In genomic region chr22:45740236-45740635, GRCh38 we compare ENCODE assay signal across 28 cellular contexts.
DNase-seq lines count a peak whose midpoint lies in the region; ATAC-seq and TF ChIP-seq lines count a peak whose summit lies in the region.
"Had no signal": no experiment of that assay in that cellular context is flagged by ENCODE, and none has a peak within 500 bp of the region (broad histone marks: within the 10 kb centered on the region; RNA-seq: fewer than 3 reads in every experiment).

No MANE protein-coding gene starts in this region.

- peaks cover 82% of the 10 kb centered on the region for H3K36me3 Mint-ChIP-seq in HFFc6 (ENCODE audit: low read depth)

- H3K27ac Mint-ChIP-seq in HFFc6: 0 out of 2 replicates have a peak overlapping the region, but pooled peaks have one; percentile 4
- H3K27ac Mint-ChIP-seq: CD4-positive, alpha-beta T cell had no signal

- no peaks in the 10 kb centered on the region for H3K27me3 Mint-ChIP-seq in HFFc6 (ENCODE audit: insufficient read depth)
- H3K27me3 Mint-ChIP-seq: CD4-positive, alpha-beta T cell had no signal

- no peaks in the 10 kb centered on the region for H3K9me3 Mint-ChIP-seq in HFFc6
- H3K9me3 Mint-ChIP-seq: CD4-positive, alpha-beta T cell had no signal

- H3K36me3 ChIP-seq in tibial artery: peaks cover 39 to 45% (median 42%) of the 10 kb centered on the region in 3 donors

- intact Hi-C loops in tibial artery (cut with DNase I; ENCODE audit: low total_unique reads): no loop called here

- TF ChIP-seq CTCF in HFFc6 (IDR thresholded peaks at IDR 0.05) (no peak), tibial artery (IDR thresholded peaks at IDR 0.05) (no peak)

- peaks cover 0 to 27% (median 15%) of the 10 kb centered on the region in 4 donors for H3K4me1 ChIP-seq in tibial artery
- H3K4me1 ChIP-seq: SJCRH30 had no signal

- H3K4me1 Mint-ChIP-seq in HFFc6 (ENCODE audit: low read depth): peaks cover 74% of the 10 kb centered on the region

- H3K27me3 ChIP-seq in tibial artery: no peaks in the 10 kb centered on the region
- H3K27me3 ChIP-seq: BLaER1 treated with 17β-estradiol and CSF1 and Interleukin-3, amounts not matched to agents 10 nM and 100 nM; SJCRH30 had no signal

- no peak overlapping the region for H3K4me3 Mint-ChIP-seq in HFFc6
- H3K4me3 Mint-ChIP-seq: CD4-positive, alpha-beta T cell had no signal

- H3K4me3 ChIP-seq in tibial artery: no peak overlapping the region
- H3K4me3 ChIP-seq: A549; BLaER1 treated with 17β-estradiol and CSF1 and Interleukin-3, amounts not matched to agents 10 nM and 100 nM; HAP-1; SJCRH30 had no signal

- H3K27ac ChIP-seq in tibial artery: no peak overlapping the region
- H3K27ac ChIP-seq: BLaER1 treated with 17β-estradiol and CSF1 and Interleukin-3, amounts not matched to agents 10 nM and 100 nM; SJCRH30 had no signal

- ATAC-seq in GM18861 (IDR thresholded peaks at IDR 0.05; ENCODE audit: unreplicated experiment): no peak
- ATAC-seq: A549, PC-3, Right ventricle myocardium inferior, SK-N-SH treated with all-trans-retinoic acid at 6 μM for 48 hours had no signal

- DNase-seq in EL (peak; percentile 27), HFFc6 (no peak), amniotic epithelial cell (ENCODE audit: low read depth) (peak; percentile 75), iris pigment epithelial cell (ENCODE audit: low read depth) (peak; percentile 77), NCI-H146 treated with DMSO at 0.1 percent for 48 hours (lab: John Stamatoyannopoulos, UW; ENCODE audit: unreplicated experiment) (no peak), DMS114 treated with DMSO at 0.1 percent for 48 hours (lab: John Stamatoyannopoulos, UW; ENCODE audit: unreplicated experiment) (no peak), tibial artery (no peak)
- DNase-seq: AML-193; CD4-positive, alpha-beta T cell; GF-D8; GOT3; KBM-7; MM.1S; NCI-H1105; NCI-H1436 treated with DMSO at 0.1 percent for 48 hours; NCI-H1930; NCI-H2107; NCI-H524; NCI-H774; NK-92 treated with Interleukin-12 subunit alpha and Interleukin-12 subunit beta, amount 100 ng/mL, for 24 hours; PC-3; SJCRH30 had no signal

- H3K9me3 ChIP-seq in tibial artery: no peaks in the 10 kb centered on the region
- H3K9me3 ChIP-seq: HAP-1, SJCRH30 had no signal

Comparison
In these comparisons a context has a peak if more than half of its experiments do, and no peak if none do; other contexts are left out.
1. DNase-seq: peak in EL (single experiment), amniotic epithelial cell (single experiment) and iris pigment epithelial cell (single experiment); none in HFFc6 (single experiment), NCI-H146 treated with DMSO at 0.1 percent for 48 hours (single experiment), DMS114 treated with DMSO at 0.1 percent for 48 hours (single experiment) and tibial artery (0 of 2).